ENCODE assay signal across 8 cellular contexts in genomic region chr4:123411976-123412589, GRCh38. TPM values are rescaled to one million over a fixed set of nuclear protein-coding genes. Genes with fewer than 3 reads are reported as not detected.
DNase-seq lines count a peak whose midpoint lies in the region; ATAC-seq and TF ChIP-seq lines count a peak whose summit lies in the region.

No MANE protein-coding gene starts in this region.

- no peak overlapping the region for H3K27ac ChIP-seq in effector memory CD4-positive, alpha-beta T cell (ENCODE audit: insufficient read depth, low read length, poor library complexity, severe bottlenecking)

- H3K36me3 ChIP-seq in mucosa of descending colon (ENCODE audit: low read depth): no peaks in the 10 kb centered on the region
- no peaks in the 10 kb centered on the region for H3K36me3 ChIP-seq in effector memory CD4-positive, alpha-beta T cell (ENCODE audit: control insufficient read depth, insufficient read depth, low read length)

- no peaks in the 10 kb centered on the region for H3K9me3 ChIP-seq in mucosa of descending colon
- no peaks in the 10 kb centered on the region for H3K9me3 ChIP-seq in effector memory CD4-positive, alpha-beta T cell (ENCODE audit: control insufficient read depth, low read length)

- H3K27me3 ChIP-seq in effector memory CD4-positive, alpha-beta T cell (replicated peaks; ENCODE audit: control insufficient read depth, insufficient read depth, low read length, poor library complexity, severe bottlenecking): no peaks in the 10 kb centered on the region

- no peak overlapping the region for H3K4me3 ChIP-seq in mucosa of descending colon
- no peak overlapping the region for H3K4me3 ChIP-seq in effector memory CD4-positive, alpha-beta T cell (ENCODE audit: insufficient read depth, low read depth, low read length, poor library complexity, severe bottlenecking)

- in situ Hi-C loops in KBM-7 (cut with MboI; ENCODE audit: low pct_unique_long_range_greater_than_20kb, low sequenced_read_pairs): no loop called here

- ATAC-seq in GM18867 (IDR thresholded peaks at IDR 0.05; ENCODE audit: unreplicated experiment): peak; percentile 93
- peak; percentile 70 for ATAC-seq in GM21737 (IDR thresholded peaks at IDR 0.05; ENCODE audit: unreplicated experiment)
- ATAC-seq in mucosa of descending colon: peak; percentile 39

- intact Hi-C loops in mucosa of descending colon (cut with DNase I, micrococcal nuclease): loop anchor here in 1 of 2 donors (10.0 kb wide), 1 partner anchor 93 kb away; no protein-coding TSS in a partner anchor

- H3K4me1 ChIP-seq in mucosa of descending colon (ENCODE audit: low read depth): peaks cover 20% of the 10 kb centered on the region
- no peaks in the 10 kb centered on the region for H3K4me1 ChIP-seq in effector memory CD4-positive, alpha-beta T cell (ENCODE audit: control insufficient read depth, insufficient read depth, low read length, poor library complexity, severe bottlenecking)

- DNase-seq in KBM-7: peak; percentile 24
- no peak for DNase-seq in mucosa of descending colon
- no peak for DNase-seq in KG1 (lab: John Stamatoyannopoulos, UW)
- DNase-seq in effector memory CD4-positive, alpha-beta T cell: no peak
- DNase-seq in activated gamma-delta T cell treated with Interleukin-2 at 50 U/mL for 16 hours: no peak
- no peak for DNase-seq in activated effector memory CD4-positive, alpha-beta T cell treated with Interleukin-2 at 50 U/mL for 16 hours

- TF ChIP-seq CTCF in mucosa of descending colon (IDR thresholded peaks at IDR 0.05): no peak

RNA-seq across cellular contexts. Expression of gene SPRY1, which starts 15.5 kb away (rescaled TPM):
- total RNA-seq in mucosa of descending colon: 10 to 100 TPM; 26.5 to 46.4 (median 27.2) TPM

Comparison
In these comparisons a context has a peak if more than half of its experiments do, and no peak if none do; other contexts are left out.
1. ATAC-seq: peak in every context shown above with its lines; median percentile 93 in GM18867; 70 in GM21737; 39 in mucosa of descending colon.